ENCODE assay signal across 21 cellular contexts in genomic region chr4:80271806-80272205, GRCh38. TPM values are rescaled to one million over a fixed set of nuclear protein-coding genes. Genes with fewer than 3 reads are reported as not detected.
DNase-seq lines count a peak whose midpoint lies in the region; ATAC-seq and TF ChIP-seq lines count a peak whose summit lies in the region.
"Had no signal": no experiment of that assay in that cellular context is flagged by ENCODE, and none has a peak within 500 bp of the region (broad histone marks: within the 10 kb centered on the region; RNA-seq: fewer than 3 reads in every experiment).

No MANE protein-coding gene starts in this region.

- no peak for TF ChIP-seq RAD21 in SK-N-SH (IDR thresholded peaks at IDR 0.05; ENCODE audit: low read length)

- peaks cover 28% of the 10 kb centered on the region for H3F3A ChIP-seq in SK-N-SH (replicated peaks; ENCODE audit: insufficient read depth)

- H3K4me2 ChIP-seq in SK-N-SH, result peak overlapping the region; percentile 95
- H3K4me2 ChIP-seq: BLaER1 treated with 17β-estradiol and CSF1 and Interleukin-3, amounts not matched to agents 10 nM and 100 nM had no signal

- peak overlapping the region; percentile 99; the same call in 1 of the 2 replicates for H3K9ac ChIP-seq in SK-N-SH
- H3K9ac ChIP-seq: BLaER1 treated with 17β-estradiol and CSF1 and Interleukin-3, amounts not matched to agents 10 nM and 100 nM had no signal

- WGBS in SK-N-SH (ENCODE audit: low lambda C conversion rate), result 23% methylated on average over 3 of the region's 3 CpGs

- H3K4me3 Mint-ChIP-seq in activated CD8-positive, alpha-beta T cell treated with anti-CD3 and anti-CD28 coated beads for 36 hours, result no peak overlapping the region
- H3K4me3 Mint-ChIP-seq in activated CD4-positive, alpha-beta T cell treated with anti-CD3 and anti-CD28 coated beads, Interleukin-2, amount 10 ng/mL, durations not matched to agents 7 days and 5 days, result no peak overlapping the region
- H3K4me3 Mint-ChIP-seq: CD8-positive, alpha-beta memory T cell had no signal

- intact Hi-C loops in activated CD8-positive, alpha-beta T cell treated with anti-CD3 and anti-CD28 coated beads for 36 hours (cut with micrococcal nuclease), result no loop called here

- H3K4me3 ChIP-seq in SK-N-SH (ENCODE audit: low read depth in 2 of 2, low read length in 1 of 2), result peak overlapping the region; percentile 87 to 91; a peak in 3 of 4 replicates
- H3K4me3 ChIP-seq in WI38 (ENCODE audit: low read depth, low read length), result peak overlapping the region; percentile 99
- H3K4me3 ChIP-seq in fibroblast of the aortic adventitia (ENCODE audit: low read depth, low read length), result no peak overlapping the region
- H3K4me3 ChIP-seq: BLaER1 treated with 17β-estradiol and CSF1 and Interleukin-3, amounts not matched to agents 10 nM and 100 nM had no signal

- peaks cover 100% of the 10 kb centered on the region for H3K79me2 ChIP-seq in SK-N-SH (ENCODE audit: insufficient read depth)

- CTCF ChIA-PET in SK-N-SH (lab: Yijun Ruan, JAX), result no interaction called here
- CTCF ChIA-PET in activated CD8-positive, alpha-beta T cell treated with anti-CD3 and anti-CD28 coated beads for 36 hours (lab: Charles Lee), result no interaction called here
- CTCF ChIA-PET in activated CD4-positive, alpha-beta T cell treated with anti-CD3 and anti-CD28 coated beads, Interleukin-2, amount 10 ng/mL, durations not matched to agents 7 days and 5 days (lab: Charles Lee), result no interaction called here

- DNase-seq in SK-N-SH (no peak), fibroblast of the aortic adventitia (ENCODE audit: low read depth) (peak; percentile 53), SKM-1 treated with dmso at 0.1 percent for 144 hours (lab: John Stamatoyannopoulos, UW; ENCODE audit: unreplicated experiment) (no peak), GOT3 (lab: John Stamatoyannopoulos, UW) (no peak)
- no peak for DNase-seq in activated CD8-positive, alpha-beta T cell treated with anti-CD3 and anti-CD28 coated beads for 36 hours
- DNase-seq in activated CD4-positive, alpha-beta T cell treated with anti-CD3 and anti-CD28 coated beads, Interleukin-2, amount 10 ng/mL, durations not matched to agents 7 days and 5 days, result no peak
- DNase-seq: 8988T; CD8-positive, alpha-beta memory T cell; DND-41; H7; KBM-7; NCI-H1417 treated with DMSO at 0.1 percent for 48 hours; NCI-H1930; NCI-H2171; NCI-H510A; NCI-H774; SHP77 had no signal

- POLR2A ChIA-PET in SK-N-SH (lab: Yijun Ruan, JAX), result no interaction called here
- POLR2A ChIA-PET in activated CD8-positive, alpha-beta T cell treated with anti-CD3 and anti-CD28 coated beads for 36 hours (lab: Charles Lee), result no interaction called here
- POLR2A ChIA-PET in activated CD4-positive, alpha-beta T cell treated with anti-CD3 and anti-CD28 coated beads, Interleukin-2, amount 10 ng/mL, durations not matched to agents 7 days and 5 days (lab: Charles Lee), result no interaction called here

- H3K36me3 ChIP-seq in SK-N-SH (replicated peaks in 1 of 2; ENCODE audit: control insufficient read depth in 1 of 2, insufficient read depth in 2 of 2, low read length in 1 of 2), result peaks cover 20 to 78% of the 10 kb centered on the region in 2 experiments
- H3K36me3 ChIP-seq: BLaER1 treated with 17β-estradiol and CSF1 and Interleukin-3, amounts not matched to agents 10 nM and 100 nM had no signal

- H3K27ac ChIP-seq in SK-N-SH (ENCODE audit: low read depth in 2 of 2, low read length in 1 of 2), result peak overlapping the region; percentile 30 to 99; a peak in 3 of 4 replicates
- H3K27ac ChIP-seq: BLaER1 treated with 17β-estradiol and CSF1 and Interleukin-3, amounts not matched to agents 10 nM and 100 nM; HL-60 had no signal

- H3K27me3 ChIP-seq in SK-N-SH (ENCODE audit: insufficient read depth), result no peaks in the 10 kb centered on the region
- H3K27me3 ChIP-seq: BLaER1 treated with 17β-estradiol and CSF1 and Interleukin-3, amounts not matched to agents 10 nM and 100 nM had no signal

- no peak for ATAC-seq in SK-N-SH treated with all-trans-retinoic acid at 6 μM for 48 hours
- ATAC-seq in activated CD8-positive, alpha-beta T cell treated with anti-CD3 and anti-CD28 coated beads for 36 hours, result no peak

- H3K9me3 ChIP-seq in SK-N-SH, result no peaks in the 10 kb centered on the region

- H3K9me2 ChIP-seq in SK-N-SH, result no peaks in the 10 kb centered on the region

- TF ChIP-seq CTCF in SK-N-SH (IDR thresholded peaks at IDR 0.05) (no peak), WI38 (IDR thresholded peaks at IDR 0.05; ENCODE audit: low read depth, low read length) (no peak), fibroblast of the aortic adventitia (IDR thresholded peaks at IDR 0.05; ENCODE audit: insufficient read depth, low read length) (no peak)
- TF ChIP-seq CTCF in activated CD8-positive, alpha-beta T cell treated with anti-CD3 and anti-CD28 coated beads for 36 hours (IDR thresholded peaks at IDR 0.05), result no peak

- H2AFZ ChIP-seq in SK-N-SH (ENCODE audit: low read depth), result no peak overlapping the region

- no peak overlapping the region for H3K27ac Mint-ChIP-seq in activated CD8-positive, alpha-beta T cell treated with anti-CD3 and anti-CD28 coated beads for 36 hours
- no peak overlapping the region for H3K27ac Mint-ChIP-seq in activated CD4-positive, alpha-beta T cell treated with anti-CD3 and anti-CD28 coated beads, Interleukin-2, amount 10 ng/mL, durations not matched to agents 7 days and 5 days
- H3K27ac Mint-ChIP-seq: CD8-positive, alpha-beta memory T cell had no signal

- TF ChIP-seq EP300 in SK-N-SH (IDR thresholded peaks at IDR 0.05; ENCODE audit: borderline replicate concordance in 1 of 2, low read depth in 1 of 2, low read length in 1 of 2), result no peak

- peaks cover 45% of the 10 kb centered on the region for H3K27me3 Mint-ChIP-seq in activated CD8-positive, alpha-beta T cell treated with anti-CD3 and anti-CD28 coated beads for 36 hours
- H3K27me3 Mint-ChIP-seq in activated CD4-positive, alpha-beta T cell treated with anti-CD3 and anti-CD28 coated beads, Interleukin-2, amount 10 ng/mL, durations not matched to agents 7 days and 5 days, result peaks cover 48% of the 10 kb centered on the region

- H3K36me3 Mint-ChIP-seq in activated CD8-positive, alpha-beta T cell treated with anti-CD3 and anti-CD28 coated beads for 36 hours (ENCODE audit: low read depth), result no peaks in the 10 kb centered on the region
- H3K36me3 Mint-ChIP-seq in activated CD4-positive, alpha-beta T cell treated with anti-CD3 and anti-CD28 coated beads, Interleukin-2, amount 10 ng/mL, durations not matched to agents 7 days and 5 days (ENCODE audit: low read depth), result no peaks in the 10 kb centered on the region
- H3K36me3 Mint-ChIP-seq: CD8-positive, alpha-beta memory T cell had no signal

- peaks cover 15% of the 10 kb centered on the region for H3K4me1 Mint-ChIP-seq in activated CD8-positive, alpha-beta T cell treated with anti-CD3 and anti-CD28 coated beads for 36 hours (ENCODE audit: low read depth)
- peaks cover 9% of the 10 kb centered on the region for H3K4me1 Mint-ChIP-seq in activated CD4-positive, alpha-beta T cell treated with anti-CD3 and anti-CD28 coated beads, Interleukin-2, amount 10 ng/mL, durations not matched to agents 7 days and 5 days

- H3K9me3 Mint-ChIP-seq in activated CD8-positive, alpha-beta T cell treated with anti-CD3 and anti-CD28 coated beads for 36 hours, result no peaks in the 10 kb centered on the region
- no peaks in the 10 kb centered on the region for H3K9me3 Mint-ChIP-seq in activated CD4-positive, alpha-beta T cell treated with anti-CD3 and anti-CD28 coated beads, Interleukin-2, amount 10 ng/mL, durations not matched to agents 7 days and 5 days

- peaks cover 4 to 8% of the 10 kb centered on the region in 2 experiments; a peak in 3 of 4 replicates for H3K4me1 ChIP-seq in SK-N-SH (ENCODE audit: control insufficient read depth in 1 of 2, insufficient read depth in 2 of 2, low read depth in 1 of 2, low read length in 1 of 2)

- peaks cover 70% of the 10 kb centered on the region for H4K20me1 ChIP-seq in SK-N-SH (ENCODE audit: insufficient read depth)
- H4K20me1 ChIP-seq: BLaER1 treated with 17β-estradiol and CSF1 and Interleukin-3, amounts not matched to agents 10 nM and 100 nM had no signal

TF ChIP-seq in SK-N-SH, 30 proteins besides CTCF, POLR2A, EP300 and RAD21 (continues in another document):
- TF ChIP-seq FOXM1 (IDR thresholded peaks at IDR 0.05; ENCODE audit: low read depth) (no peak), PBX3 (IDR thresholded peaks at IDR 0.05) (no peak), FOXJ3 (CRISPR knock-in tag; IDR thresholded peaks at IDR 0.05) (no peak), TCF12 (IDR thresholded peaks at IDR 0.05) (no peak), SMC3 (IDR thresholded peaks at IDR 0.05; ENCODE audit: low read depth, low read length) (no peak)

TF ChIP-seq in SK-N-SH treated with all-trans-retinoic acid at 6 μM for 48 hours, 23 proteins besides CTCF, POLR2A, EP300 and RAD21 (continues in another document):
- TF ChIP-seq ZFP30 (CRISPR knock-in tag; IDR thresholded peaks at IDR 0.05) (no peak), TOX (CRISPR knock-in tag; IDR thresholded peaks at IDR 0.05; ENCODE audit: borderline replicate concordance) (no peak), CSDC2 (CRISPR knock-in tag; IDR thresholded peaks at IDR 0.05) (no peak), RARB (CRISPR knock-in tag; IDR thresholded peaks at IDR 0.05) (no peak), TCF4 (CRISPR knock-in tag; IDR thresholded peaks at IDR 0.05; ENCODE audit: borderline replicate concordance) (no peak), ZNF8 (CRISPR knock-in tag; IDR thresholded peaks at IDR 0.05) (no peak)

RNA-seq across cellular contexts. Expression of gene FGF5, which starts 5.3 kb away (rescaled TPM):
- 17.7 and 22.8 TPM in 2 replicates for polyA plus RNA-seq in SK-N-SH (2012; rRNA removed)
- 30.6 and 32.6 TPM in 2 replicates for polyA plus RNA-seq in SK-N-SH (2012; cell fraction: cytosol; rRNA removed)
- 15.2 and 20.5 TPM in 2 replicates for polyA plus RNA-seq in SK-N-SH (2012; cell fraction: nucleus; rRNA removed)
- total RNA-seq in fibroblast of the aortic adventitia (ENCODE audit: low replicate concordance), result 0.98 and 55.9 TPM in 2 replicates
- not detected for total RNA-seq in activated CD8-positive, alpha-beta T cell treated with anti-CD3 and anti-CD28 coated beads for 36 hours
- not detected for total RNA-seq in activated CD4-positive, alpha-beta T cell treated with anti-CD3 and anti-CD28 coated beads, Interleukin-2, amount 10 ng/mL, durations not matched to agents 7 days and 5 days
- total RNA-seq: CD8-positive, alpha-beta memory T cell; H7 had no signal
- polyA plus RNA-seq: CD8-positive, alpha-beta memory T cell had no signal
